ENCODE assay signal across 13 cellular contexts in the genomic region with DNA sequence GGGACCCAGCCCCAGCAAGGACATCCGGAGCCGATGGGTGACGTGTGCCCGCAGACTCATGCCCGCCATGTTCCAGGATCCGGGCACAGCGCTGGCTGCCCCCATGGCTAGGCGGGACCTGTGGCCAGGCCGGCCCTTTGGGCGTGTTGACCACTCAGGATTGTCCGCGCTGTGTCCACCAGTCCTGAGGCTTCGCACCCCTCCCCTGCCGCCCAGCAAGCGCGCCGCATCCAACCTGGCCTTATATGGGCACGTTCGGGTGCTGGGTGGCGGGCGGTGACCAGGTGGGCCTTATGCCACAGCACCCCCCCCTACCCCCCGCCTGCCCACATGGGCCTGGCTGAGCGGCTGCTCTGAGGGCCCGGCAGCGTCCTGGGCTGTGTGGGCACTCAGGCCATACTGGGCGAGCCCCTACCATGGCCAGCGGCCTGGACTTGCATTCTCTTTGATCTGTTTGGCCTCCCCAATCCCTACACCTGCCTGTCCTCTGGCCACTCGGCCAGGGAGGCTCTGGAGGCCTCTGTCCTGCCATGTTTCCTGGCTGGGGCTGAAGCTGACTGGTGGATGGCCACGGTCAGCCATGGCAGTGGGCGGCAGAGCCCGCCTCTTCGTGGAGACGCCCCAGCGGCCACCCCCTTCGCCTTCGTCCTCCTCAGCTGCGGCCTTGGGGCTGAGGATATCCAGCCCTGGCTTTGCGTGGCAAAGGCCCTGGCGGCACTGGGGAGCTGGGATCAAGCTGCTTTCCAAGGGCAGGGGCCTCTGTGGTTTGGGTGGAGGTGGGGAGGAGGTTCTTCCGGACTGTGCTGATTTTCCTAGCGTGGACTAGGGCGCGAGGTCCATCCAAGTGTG. TPM values are rescaled to one million over a fixed set of nuclear protein-coding genes. Genes with fewer than 3 reads are reported as not detected.
A peak's percentile ranks its signal among the peaks of the same experiment; 100 is the strongest.
DNase-seq lines count a peak whose midpoint lies in the region; ATAC-seq and TF ChIP-seq lines count a peak whose summit lies in the region.
"Had no signal": no experiment of that assay in that cellular context is flagged by ENCODE, and none has a peak within 500 bp of the region (broad histone marks: within the 10 kb centered on the region; RNA-seq: fewer than 3 reads in every experiment).

No MANE protein-coding gene starts in this region.

- no peak for TF ChIP-seq POLR2A in gastrocnemius medialis (IDR thresholded peaks at IDR 0.05)

- H3K4me1 Mint-ChIP-seq in activated T-cell treated with anti-CD3 and anti-CD28 coated beads, Interleukin-2, amount 50 U/mL, for 4 hours (ENCODE audit: low read depth), result peaks cover 13% of the 10 kb centered on the region
- H3K4me1 Mint-ChIP-seq in chondrocyte (ENCODE audit: low read depth), result peaks cover 19% of the 10 kb centered on the region
- H3K4me1 Mint-ChIP-seq in osteocyte (ENCODE audit: unreplicated experiment), result peaks cover 21% of the 10 kb centered on the region

- in situ Hi-C loops in gastrocnemius medialis (cut with MboI; ENCODE audit: low sequenced_read_pairs in 4 of 4), result no loop called here

- no peaks in the 10 kb centered on the region for H3K9me3 ChIP-seq in NT2/D1 (ENCODE audit: insufficient read depth, low read length)
- no peaks in the 10 kb centered on the region for H3K9me3 ChIP-seq in gastrocnemius medialis
- H3K9me3 ChIP-seq: stomach had no signal

- H3K4me3 ChIP-seq in NT2/D1 (ENCODE audit: insufficient read length, low read depth) (no peak overlapping the region), gastrocnemius medialis (no peak overlapping the region)

- H3K27ac Mint-ChIP-seq in chondrocyte (ENCODE audit: unreplicated experiment), result no peak overlapping the region
- no peak overlapping the region for H3K27ac Mint-ChIP-seq in osteocyte (ENCODE audit: unreplicated experiment)

- H3K27me3 Mint-ChIP-seq in activated T-cell treated with anti-CD3 and anti-CD28 coated beads, Interleukin-2, amount 50 U/mL, for 4 hours (ENCODE audit: low read depth), result peaks cover 3% of the 10 kb centered on the region
- no peaks in the 10 kb centered on the region for H3K27me3 Mint-ChIP-seq in chondrocyte (ENCODE audit: low read depth)
- no peaks in the 10 kb centered on the region for H3K27me3 Mint-ChIP-seq in osteocyte (ENCODE audit: unreplicated experiment)

- peaks cover 3% of the 10 kb centered on the region for H3K36me3 Mint-ChIP-seq in activated T-cell treated with anti-CD3 and anti-CD28 coated beads, Interleukin-2, amount 50 U/mL, for 4 hours (ENCODE audit: insufficient read depth)
- H3K36me3 Mint-ChIP-seq in chondrocyte (ENCODE audit: low read depth), result no peaks in the 10 kb centered on the region
- no peaks in the 10 kb centered on the region for H3K36me3 Mint-ChIP-seq in osteocyte (ENCODE audit: unreplicated experiment)

- peaks cover 42% of the 10 kb centered on the region for H3K4me1 ChIP-seq in NT2/D1 (ENCODE audit: insufficient read depth, insufficient read length)
- peaks cover 7 to 19% of the 10 kb centered on the region in 2 donors for H3K4me1 ChIP-seq in gastrocnemius medialis

- H3K36me3 ChIP-seq in NT2/D1 (ENCODE audit: insufficient read depth, insufficient read length, low read length) (peaks cover 6% of the 10 kb centered on the region), gastrocnemius medialis (no peaks in the 10 kb centered on the region)

- peak overlapping the region; percentile 31 for H3K4me3 Mint-ChIP-seq in activated T-cell treated with anti-CD3 and anti-CD28 coated beads, Interleukin-2, amount 50 U/mL, for 4 hours
- H3K4me3 Mint-ChIP-seq in chondrocyte (ENCODE audit: unreplicated experiment), result peak overlapping the region; percentile 33
- H3K4me3 Mint-ChIP-seq in osteocyte (ENCODE audit: unreplicated experiment), result peak overlapping the region; percentile 32

- H3K27ac ChIP-seq in gastrocnemius medialis, result no peak overlapping the region

- intact Hi-C loops in gastrocnemius medialis (cut with DNase I; ENCODE audit: low total_unique reads), result loop anchor here (5.0 to 10.0 kb wide), 3 partner anchors 234 to 991 kb away; partner anchors contain the start of genes CTBP1, NELFA and UVSSA

- DNase-seq in activated T-cell treated with anti-CD3 and anti-CD28 coated beads, Interleukin-2, amount 50 U/mL, for 4 hours, result no peak
- DNase-seq in activated T-cell treated with anti-CD3 and anti-CD28 coated beads, Interleukin-2, amount 50 U/mL, for 48 hours, result no peak
- DNase-seq in NT2/D1 (ENCODE audit: low read depth, low spot score) (no peak), chondrocyte (ENCODE audit: low spot score) (no peak), osteocyte (ENCODE audit: extremely low spot score, unreplicated experiment) (no peak), Kasumi-1 (lab: John Stamatoyannopoulos, UW) (no peak), gastrocnemius medialis (no peak)
- DNase-seq: central memory CD4-positive, alpha-beta T cell; COR-L47; NCI-H1105 treated with DMSO at 0.1 percent for 48 hours; stomach had no signal

- TF ChIP-seq CTCF in chondrocyte (IDR thresholded peaks at IDR 0.05) (no peak), osteocyte (IDR thresholded peaks at IDR 0.05) (no peak), gastrocnemius medialis (IDR thresholded peaks at IDR 0.05 in 4 of 5, conservative IDR thresholded peaks at IDR 0.05 in 1 of 5) (no peak)

- no peaks in the 10 kb centered on the region for H3K9me3 Mint-ChIP-seq in activated T-cell treated with anti-CD3 and anti-CD28 coated beads, Interleukin-2, amount 50 U/mL, for 4 hours
- no peaks in the 10 kb centered on the region for H3K9me3 Mint-ChIP-seq in chondrocyte (ENCODE audit: low read depth)
- no peaks in the 10 kb centered on the region for H3K9me3 Mint-ChIP-seq in osteocyte (ENCODE audit: unreplicated experiment)

- peak overlapping the region; percentile 56 for H3K9ac ChIP-seq in NT2/D1 (ENCODE audit: insufficient read length, low read depth)

- H3K27me3 ChIP-seq in NT2/D1 (ENCODE audit: insufficient read depth, insufficient read length) (peaks cover 88% of the 10 kb centered on the region), gastrocnemius medialis (peaks cover 0 to 4% (median under 1%) of the 10 kb centered on the region in 3 donors)

- ATAC-seq in activated T-cell treated with anti-CD3 and anti-CD28 coated beads, Interleukin-2, amount 50 U/mL, for 4 hours, result no peak
- ATAC-seq in GM21825 (IDR thresholded peaks at IDR 0.05; ENCODE audit: unreplicated experiment) (no peak), gastrocnemius medialis (no peak)

RNA-seq across cellular contexts. Expression of gene FGFRL1, which starts 2.0 kb away (rescaled TPM):
- 10 to 100 TPM; 20.4 to 29.6 (median 20.6) TPM for total RNA-seq in activated T-cell treated with anti-CD3 and anti-CD28 coated beads, Interleukin-2, amount 50 U/mL, for 4 hours
- total RNA-seq in chondrocyte, result 70.4 to 76.3 TPM (median 75.7 TPM) in 3 replicates
- total RNA-seq in osteocyte, result 56.9 and 59.8 TPM in 2 replicates
- total RNA-seq in gastrocnemius medialis, result 10 to 100 TPM; 10.4 to 32.4 (median 15.2) TPM

RNA-seq across cellular contexts. Expression of gene SLC26A1, which starts 20.2 kb away (rescaled TPM):
- total RNA-seq in activated T-cell treated with anti-CD3 and anti-CD28 coated beads, Interleukin-2, amount 50 U/mL, for 4 hours, result under 1 TPM in 1 of 3 donors, not detected in 2; 0.05 TPM
- total RNA-seq in chondrocyte (0.72 to 1.6 TPM (median 0.75 TPM) in 3 replicates), osteocyte (0.78 and 0.83 TPM in 2 replicates), gastrocnemius medialis (under 1 TPM in 1 of 4 donors, not detected in 3; 0.16 TPM)
- total RNA-seq: RPMI7951 had no signal

RNA-seq across cellular contexts. Expression of gene IDUA, which starts 26.6 kb away (rescaled TPM):
- 10 to 100 TPM; 13.5 to 18.3 (median 14.4) TPM for total RNA-seq in activated T-cell treated with anti-CD3 and anti-CD28 coated beads, Interleukin-2, amount 50 U/mL, for 4 hours
- 42.6 to 53.0 TPM (median 46.0 TPM) in 3 replicates for total RNA-seq in chondrocyte
- 58.0 and 67.8 TPM in 2 replicates for total RNA-seq in osteocyte
- 10 to 100 TPM in 1 of 4 donors, 1 to 10 TPM in 2, under 1 TPM in 1; 0.12 to 10.8 (median 2.4) TPM for total RNA-seq in gastrocnemius medialis

RNA-seq across cellular contexts. Expression of gene DGKQ, which starts 40.1 kb away (rescaled TPM):
- total RNA-seq in activated T-cell treated with anti-CD3 and anti-CD28 coated beads, Interleukin-2, amount 50 U/mL, for 4 hours, result 10 to 100 TPM; 11.2 to 21.5 (median 14.8) TPM
- 15.4 to 18.6 TPM (median 17.2 TPM) in 3 replicates for total RNA-seq in chondrocyte
- 17.9 and 18.5 TPM in 2 replicates for total RNA-seq in osteocyte
- total RNA-seq in gastrocnemius medialis, result 1 to 10 TPM; 3.2 to 5.2 (median 4.5) TPM
